ENCODE assay signal across 8 cellular contexts in the genomic region with DNA sequence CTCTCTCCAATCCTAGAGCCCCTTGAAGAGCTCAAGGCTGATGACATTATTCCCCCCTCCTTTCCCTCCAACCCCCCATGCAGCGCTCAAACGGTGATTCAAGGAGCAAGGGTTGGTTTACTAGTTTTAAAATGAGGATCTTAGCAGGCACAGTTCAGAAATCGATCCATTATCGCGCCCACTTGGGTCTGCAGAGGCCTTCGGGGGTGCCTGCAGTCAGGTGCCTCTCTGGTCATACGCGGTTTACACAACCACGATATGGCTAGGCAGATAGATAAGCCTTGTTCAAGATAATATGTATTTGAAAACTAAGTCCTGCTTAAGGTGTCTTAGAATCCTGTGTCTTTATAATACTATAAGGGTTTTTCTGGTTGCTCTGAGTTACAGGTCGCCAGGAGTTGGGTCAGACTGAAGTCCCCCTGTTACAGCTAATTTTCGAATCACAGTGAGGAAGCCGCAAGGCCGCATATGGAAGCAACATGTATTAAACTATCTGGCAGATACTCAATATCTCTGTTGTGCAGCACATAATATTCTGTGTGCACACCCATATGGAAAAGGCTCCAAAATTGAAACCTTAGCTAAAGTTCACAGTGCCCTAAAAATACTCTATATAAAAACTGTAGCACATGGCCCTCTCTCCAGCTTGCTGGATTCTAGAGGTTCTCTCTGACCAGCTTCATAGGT. TPM values are rescaled to one million over a fixed set of nuclear protein-coding genes. Genes with fewer than 3 reads are reported as not detected.
DNase-seq lines count a peak whose midpoint lies in the region; ATAC-seq and TF ChIP-seq lines count a peak whose summit lies in the region.

No MANE protein-coding gene starts in this region.

- peak overlapping the region; percentile 79 to 84 for H3K27ac ChIP-seq in left lung
- peak overlapping the region; percentile 88 to 95 for H3K27ac ChIP-seq in thoracic aorta

- H3K27me3 ChIP-seq in left lung (peaks cover 3 to 16% of the 10 kb centered on the region in 2 donors), thoracic aorta (replicated peaks; ENCODE audit: insufficient read depth) (no peaks in the 10 kb centered on the region)

- ATAC-seq in left lung: no peak
- ATAC-seq in thoracic aorta (ENCODE audit: insufficient number of reproducible peaks, low FRiP score, low read depth): no peak

- TF ChIP-seq CTCF in astrocyte of the spinal cord (IDR thresholded peaks at IDR 0.05; ENCODE audit: low read depth, low read length) (no peak), left lung (IDR thresholded peaks at IDR 0.05) (no peak), thoracic aorta (IDR thresholded peaks at IDR 0.05) (no peak)

- H3K4me3 ChIP-seq in astrocyte of the spinal cord (ENCODE audit: low read depth, low read length): peak overlapping the region; percentile 57
- peak overlapping the region; percentile 45 to 47 for H3K4me3 ChIP-seq in left lung
- peak overlapping the region; percentile 66 for H3K4me3 ChIP-seq in thoracic aorta

- in situ Hi-C loops in astrocyte of the spinal cord (cut with HindIII; ENCODE audit: low sequenced_read_pairs): no loop called here

- H3K9me3 ChIP-seq in left lung (no peaks in the 10 kb centered on the region), thoracic aorta (no peaks in the 10 kb centered on the region)

- H3K36me3 ChIP-seq in left lung: no peaks in the 10 kb centered on the region
- H3K36me3 ChIP-seq in thoracic aorta: no peaks in the 10 kb centered on the region

- peaks cover 2 to 23% of the 10 kb centered on the region in 2 donors for H3K4me1 ChIP-seq in left lung
- peaks cover 7 to 45% of the 10 kb centered on the region in 2 donors for H3K4me1 ChIP-seq in thoracic aorta (ENCODE audit: control insufficient read depth in 1 of 2, low read depth in 2 of 2)

- peak; percentile 58 for DNase-seq in activated CD8-positive, alpha-beta memory T cell treated with anti-CD3 and anti-CD28 coated beads for 24 hours
- DNase-seq in activated CD8-positive, alpha-beta memory T cell treated with anti-CD3 and anti-CD28 coated beads, Interleukin-2, amount 50 U/mL, for 48 hours: no peak
- DNase-seq in astrocyte of the spinal cord (ENCODE audit: low read depth, low spot score): no peak
- DNase-seq in left lung: no peak
- DNase-seq in thoracic aorta (ENCODE audit: low spot score): no peak
- no peak for DNase-seq in iPS-NIHi11 (ENCODE audit: low spot score)
- DNase-seq in AML-193 (lab: John Stamatoyannopoulos, UW): no peak
- no peak for DNase-seq in NCI-H1930 (lab: John Stamatoyannopoulos, UW)

- intact Hi-C loops in left lung (cut with DNase I): no loop called here

RNA-seq across cellular contexts. Expression of a gene that starts 10.0 kb away (rescaled TPM):
- total RNA-seq in left lung (10 to 100 TPM; 17.0 to 25.8 TPM), thoracic aorta (10 to 100 TPM in 1 of 2 donors, 1 to 10 TPM in 1; 7.5 to 29.8 TPM)
